11 cellular contexts compared by ENCODE assay signal in the genomic region with DNA sequence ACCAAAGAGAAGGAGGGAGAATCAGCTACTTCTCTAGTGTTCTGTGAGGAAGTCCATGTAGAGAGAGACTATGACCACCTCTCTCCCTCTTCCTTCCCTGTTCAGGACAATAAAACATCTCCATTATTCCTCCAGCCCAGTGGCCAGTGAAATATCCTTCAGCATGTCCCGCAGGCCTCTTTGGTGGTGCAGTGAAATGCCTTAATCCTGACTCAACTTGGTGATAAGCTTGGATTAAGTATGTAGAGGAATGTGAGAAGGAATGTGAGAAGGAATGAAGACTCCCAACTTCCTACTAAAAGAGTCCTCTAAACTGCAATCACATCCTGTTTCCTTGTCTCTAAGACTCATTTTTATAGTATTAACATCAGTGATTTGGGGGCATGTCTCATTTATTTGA.
DNase-seq lines count a peak whose midpoint lies in the region; ATAC-seq and TF ChIP-seq lines count a peak whose summit lies in the region.
"Had no signal": no experiment of that assay in that cellular context is flagged by ENCODE, and none has a peak within 500 bp of the region (broad histone marks: within the 10 kb centered on the region; RNA-seq: fewer than 3 reads in every experiment).

No MANE protein-coding gene starts in this region.

- WGBS in lung, 2 donors = 47 to 78% methylated on average over 1 of the region's 1 CpG

- H3K9me3 ChIP-seq in lung (ENCODE audit: control insufficient read depth in 2 of 2, insufficient read depth in 1 of 2, low read length in 1 of 2) (no peaks in the 10 kb centered on the region), ascending aorta (no peaks in the 10 kb centered on the region)

- H3K27ac ChIP-seq in lung (ENCODE audit: low read depth in 1 of 2, low read length in 1 of 2) (no peak overlapping the region), ascending aorta (peak overlapping the region in 1 of 2 donors; percentile 17)
- H3K27ac ChIP-seq: HL-60 had no signal

- H3K36me3 ChIP-seq in lung (ENCODE audit: control insufficient read depth in 2 of 2, insufficient read depth in 2 of 2, low read length in 2 of 2) (no peaks in the 10 kb centered on the region), H7 (replicated peaks; ENCODE audit: control insufficient read depth, insufficient read depth, low read length) (no peaks in the 10 kb centered on the region), ascending aorta (no peaks in the 10 kb centered on the region)

- H3K4me1 ChIP-seq in lung (ENCODE audit: control insufficient read depth in 2 of 2, insufficient read depth in 2 of 2, low read length in 2 of 2) (peaks cover 0 to 1% of the 10 kb centered on the region in 2 donors), ascending aorta (peaks cover 0 to 5% of the 10 kb centered on the region in 2 donors)

- H3K27me3 ChIP-seq in lung (ENCODE audit: control insufficient read depth, insufficient read depth) = no peaks in the 10 kb centered on the region
- H3K27me3 ChIP-seq in H7 (ENCODE audit: control insufficient read depth, insufficient read depth, low read length) = no peaks in the 10 kb centered on the region
- H3K27me3 ChIP-seq in ascending aorta = no peaks in the 10 kb centered on the region

- no peak for TF ChIP-seq RAD21 in Ishikawa (IDR thresholded peaks at IDR 0.05; ENCODE audit: low read depth)

- intact Hi-C loops in ascending aorta (cut with DNase I) = no loop called here

- no peak for TF ChIP-seq EP300 in Ishikawa (IDR thresholded peaks at IDR 0.05; ENCODE audit: borderline replicate concordance)

- H3K4me3 ChIP-seq in AG10803 (ENCODE audit: low read length) (no peak overlapping the region), lung (no peak overlapping the region), H7 (ENCODE audit: insufficient read depth, low read depth, low read length) (no peak overlapping the region), ascending aorta (no peak overlapping the region)

- DNase-seq in AG10803 (ENCODE audit: low read depth) (peak; percentile 95), dedifferentiated amniotic fluid mesenchymal stem cell (ENCODE audit: extremely low spot score) (peak; percentile 82), lung (ENCODE audit: low spot score) (no peak), H7 (no peak), ascending aorta (ENCODE audit: low spot score in 2 of 2) (no peak), DMS 273 (lab: John Stamatoyannopoulos, UW; ENCODE audit: unreplicated experiment) (no peak)
- DNase-seq: activated naive CD4-positive, alpha-beta T cell treated with anti-CD3 and anti-CD28 coated beads, Interleukin-2, amount 10 ng/mL, durations not matched to agents 7 days and 5 days; CD4-positive, alpha-beta memory T cell had no signal

- ATAC-seq in lung (ENCODE audit: insufficient read depth, low FRiP score) = peak; percentile 79
- no peak for ATAC-seq in HG02870 (IDR thresholded peaks at IDR 0.05; ENCODE audit: unreplicated experiment)

- no peak for TF ChIP-seq CTCF in AG10803 (conservative IDR thresholded peaks at IDR 0.05; ENCODE audit: low read length)
- no peak for TF ChIP-seq CTCF in lung (IDR thresholded peaks at IDR 0.05; ENCODE audit: control extremely low read depth, extremely low read depth)
- no peak for TF ChIP-seq CTCF in ascending aorta (IDR thresholded peaks at IDR 0.05)

TF ChIP-seq in Ishikawa, 13 proteins besides CTCF, POLR2A, EP300 and RAD21:
- TF ChIP-seq TCF12 (IDR thresholded peaks at IDR 0.05; ENCODE audit: low read depth) = no peak
- 0 out of 2 replicates have a peak, but pooled peaks have one; percentile 7 for TF ChIP-seq TEAD4 (IDR thresholded peaks at IDR 0.05)

Comparison
In these comparisons a context has a peak if more than half of its experiments do, and no peak if none do; other contexts are left out.
1. DNase-seq: peak in AG10803 (single experiment) and dedifferentiated amniotic fluid mesenchymal stem cell (single experiment); none in lung (single experiment), H7 (single experiment), ascending aorta (0 of 2) and DMS 273 (single experiment).